In genomic region chr11:64745219-64745522, GRCh38 we compare ENCODE assay signal across 8 cellular contexts. TPM values are rescaled to one million over a fixed set of nuclear protein-coding genes. Genes with fewer than 3 reads are reported as not detected.
DNase-seq lines count a peak whose midpoint lies in the region; ATAC-seq and TF ChIP-seq lines count a peak whose summit lies in the region.

No MANE protein-coding gene starts in this region.

- TF ChIP-seq CTCF in foreskin fibroblast (IDR thresholded peaks at IDR 0.05; ENCODE audit: low read depth, low read length): no peak
- no peak for TF ChIP-seq CTCF in parathyroid adenoma (IDR thresholded peaks at IDR 0.05)

- DNase-seq in CD4-positive, CD25-positive, alpha-beta regulatory T cell: peak; percentile 72 to 95 (median 92)
- DNase-seq in MV-4-11 (lab: John Stamatoyannopoulos, UW) (peak; percentile 79), activated T-cell treated with anti-CD3 and anti-CD28 coated beads for 4 hours (peak; percentile 35), foreskin fibroblast (no peak), NCI-H1694 (lab: John Stamatoyannopoulos, UW) (no peak), NCI-H2107 treated with DMSO at 0.1 percent for 48 hours (lab: John Stamatoyannopoulos, UW; ENCODE audit: unreplicated experiment) (no peak)

- H3K9ac ChIP-seq in parathyroid adenoma: no peak overlapping the region

- peak overlapping the region; percentile 93 for H3K27ac ChIP-seq in CD4-positive, CD25-positive, alpha-beta regulatory T cell (ENCODE audit: insufficient read depth, low read length, poor library complexity, severe bottlenecking)
- H3K27ac ChIP-seq in parathyroid adenoma: peak overlapping the region; percentile 54

- H3K4me1 ChIP-seq in CD4-positive, CD25-positive, alpha-beta regulatory T cell (ENCODE audit: control insufficient read depth, insufficient read depth, low read length, poor library complexity, severe bottlenecking): peaks cover 51% of the 10 kb centered on the region
- H3K4me1 ChIP-seq in parathyroid adenoma: no peaks in the 10 kb centered on the region

- no peaks in the 10 kb centered on the region for H3K27me3 ChIP-seq in CD4-positive, CD25-positive, alpha-beta regulatory T cell (ENCODE audit: control insufficient read depth, insufficient read depth, low read length)
- H3K27me3 ChIP-seq in parathyroid adenoma (ENCODE audit: control insufficient read depth, insufficient read depth, low read length): no peaks in the 10 kb centered on the region

- H3K36me3 ChIP-seq in CD4-positive, CD25-positive, alpha-beta regulatory T cell (ENCODE audit: control insufficient read depth, insufficient read depth, low read length): peaks cover 10% of the 10 kb centered on the region
- H3K36me3 ChIP-seq in parathyroid adenoma (ENCODE audit: control insufficient read depth, insufficient read depth, low read length): no peaks in the 10 kb centered on the region

- H2AFZ ChIP-seq in parathyroid adenoma: peak overlapping the region; percentile 42

- H3K9me3 Mint-ChIP-seq in CD4-positive, CD25-positive, alpha-beta regulatory T cell: peaks cover 0 to 1% (median 0%) of the 10 kb centered on the region in 7 donors

- peaks cover 13% of the 10 kb centered on the region for H3K36me3 Mint-ChIP-seq in CD4-positive, CD25-positive, alpha-beta regulatory T cell

- H3K4me1 Mint-ChIP-seq in CD4-positive, CD25-positive, alpha-beta regulatory T cell: peaks cover 0 to 50% (median 31%) of the 10 kb centered on the region in 4 donors

- H3K27me3 Mint-ChIP-seq in CD4-positive, CD25-positive, alpha-beta regulatory T cell: peaks cover 5% of the 10 kb centered on the region

- no peaks in the 10 kb centered on the region for H3K9me3 ChIP-seq in CD4-positive, CD25-positive, alpha-beta regulatory T cell (ENCODE audit: control insufficient read depth in 2 of 2, low read length in 2 of 2)
- H3K9me3 ChIP-seq in parathyroid adenoma (ENCODE audit: control insufficient read depth, low read length): no peaks in the 10 kb centered on the region

- H3K4me2 ChIP-seq in parathyroid adenoma (ENCODE audit: low read length): peak overlapping the region; percentile 38

- H3K27ac Mint-ChIP-seq in CD4-positive, CD25-positive, alpha-beta regulatory T cell: peak overlapping the region; percentile 98 to 99 (median 99)

- H3K4me3 ChIP-seq in CD4-positive, CD25-positive, alpha-beta regulatory T cell (ENCODE audit: low read depth, low read length): peak overlapping the region; percentile 70
- H3K4me3 ChIP-seq in foreskin fibroblast (ENCODE audit: low read depth in 1 of 2, low read length in 2 of 2) (peak overlapping the region; percentile 14 to 29), parathyroid adenoma (ENCODE audit: low read depth, low read length) (peak overlapping the region; percentile 34)

- ATAC-seq in CD4-positive, CD25-positive, alpha-beta regulatory T cell (ENCODE audit: low read depth in 2 of 2): peak; percentile 37 to 45
- no peak for ATAC-seq in HG03565 (IDR thresholded peaks at IDR 0.05; ENCODE audit: unreplicated experiment)

- H3K4me3 Mint-ChIP-seq in CD4-positive, CD25-positive, alpha-beta regulatory T cell: peak overlapping the region; percentile 94 to 99 (median 96)

- no peaks in the 10 kb centered on the region for H3K79me2 ChIP-seq in parathyroid adenoma

RNA-seq across cellular contexts. Expression of gene RASGRP2, which starts 1.2 kb away (rescaled TPM):
- 570 TPM for total RNA-seq in CD4-positive, CD25-positive, alpha-beta regulatory T cell
- 100 to 1,000 TPM; 140 to 170 (median 157) TPM for polyA plus RNA-seq in CD4-positive, CD25-positive, alpha-beta regulatory T cell

RNA-seq across cellular contexts. Expression of gene PYGM, which starts 14.6 kb away (rescaled TPM):
- 10.9 TPM for total RNA-seq in CD4-positive, CD25-positive, alpha-beta regulatory T cell
- under 1 TPM in 2 of 4 donors, not detected in 2; 0.17 to 0.43 TPM for polyA plus RNA-seq in CD4-positive, CD25-positive, alpha-beta regulatory T cell

RNA-seq across cellular contexts. Expression of gene NRXN2, which starts 22.2 kb away (rescaled TPM):
- total RNA-seq in CD4-positive, CD25-positive, alpha-beta regulatory T cell: 0.42 TPM
- not detected for polyA plus RNA-seq in CD4-positive, CD25-positive, alpha-beta regulatory T cell

RNA-seq across cellular contexts. Expression of gene SF1, which starts 33.2 kb away (rescaled TPM):
- total RNA-seq in CD4-positive, CD25-positive, alpha-beta regulatory T cell: 1,361 TPM
- polyA plus RNA-seq in CD4-positive, CD25-positive, alpha-beta regulatory T cell: 100 to 1,000 TPM in 1 of 4 donors, 10 to 100 TPM in 3; 75.0 to 100 (median 89.3) TPM

RNA-seq across cellular contexts. Expression of gene MAP4K2, which starts 57.8 kb away (rescaled TPM):
- 85.0 TPM for total RNA-seq in CD4-positive, CD25-positive, alpha-beta regulatory T cell
- 10 to 100 TPM; 31.5 to 39.5 (median 34.8) TPM for polyA plus RNA-seq in CD4-positive, CD25-positive, alpha-beta regulatory T cell

Comparison
In these comparisons a context has a peak if more than half of its experiments do, and no peak if none do; other contexts are left out.
1. DNase-seq: peak in CD4-positive, CD25-positive, alpha-beta regulatory T cell (3 of 3), MV-4-11 (single experiment) and activated T-cell treated with anti-CD3 and anti-CD28 coated beads for 4 hours (single experiment); none in foreskin fibroblast (0 of 2), NCI-H1694 (single experiment) and NCI-H2107 treated with DMSO at 0.1 percent for 48 hours (single experiment).
2. Peak in every context shown above with its lines, with median percentiles within 50 percentile points of each other: H3K4me3 ChIP-seq.